ENCODE assay signal across 10 cellular contexts in genomic region chr6:4582506-4582905, GRCh38.
DNase-seq lines count a peak whose midpoint lies in the region; TF ChIP-seq lines count a peak whose summit lies in the region.
"Had no signal": no experiment of that assay in that cellular context is flagged by ENCODE, and none has a peak within 500 bp of the region (broad histone marks: within the 10 kb centered on the region; RNA-seq: fewer than 3 reads in every experiment).

No MANE protein-coding gene starts in this region.

- H3K4me1 ChIP-seq in adipocyte (ENCODE audit: control insufficient read depth, insufficient read depth, low read length) (peaks cover 32% of the 10 kb centered on the region), stomach (peaks cover 0 to 26% (median 5%) of the 10 kb centered on the region in 4 donors)

- H3K9ac ChIP-seq in adipocyte (ENCODE audit: low read length) = peak overlapping the region; percentile 80

- H3K36me3 ChIP-seq in adipocyte (ENCODE audit: control insufficient read depth, insufficient read depth, low read length, severe bottlenecking) = no peaks in the 10 kb centered on the region
- H3K36me3 ChIP-seq in stomach = no peaks in the 10 kb centered on the region

- H3K27ac Mint-ChIP-seq in HFFc6 = peak overlapping the region; percentile 96
- H3K27ac Mint-ChIP-seq: activated CD8-positive, alpha-beta T cell treated with anti-CD3 and anti-CD28 coated beads, Interleukin-2, amount 10 ng/mL, durations not matched to agents 7 days and 5 days; activated naive CD8-positive, alpha-beta T cell had no signal

- peak overlapping the region; percentile 84 for H3K4me3 Mint-ChIP-seq in HFFc6
- H3K4me3 Mint-ChIP-seq: activated CD8-positive, alpha-beta T cell treated with anti-CD3 and anti-CD28 coated beads, Interleukin-2, amount 10 ng/mL, durations not matched to agents 7 days and 5 days; activated naive CD8-positive, alpha-beta T cell had no signal

- intact Hi-C loops in stomach (cut with DNase I; ENCODE audit: low total_unique reads) = no loop called here

- H3K9me3 Mint-ChIP-seq in HFFc6 = peaks cover 6% of the 10 kb centered on the region

- H3K4me3 ChIP-seq in adipocyte (ENCODE audit: low read length) (peak overlapping the region; percentile 58), fibroblast of pulmonary artery (replicated peaks; ENCODE audit: low read depth, low read length) (no peak overlapping the region), stomach (no peak overlapping the region)

- 47 to 68% (median 57%) methylated on average over 1 of the region's 1 CpG for WGBS in stomach, 5 donors

- H3K9me3 ChIP-seq in adipocyte (ENCODE audit: control insufficient read depth, low read length) (peaks cover 10% of the 10 kb centered on the region), stomach (peaks cover 0 to 7% (median 0%) of the 10 kb centered on the region in 4 donors)

- TF ChIP-seq CTCF in HFFc6 (IDR thresholded peaks at IDR 0.05) (no peak), fibroblast of pulmonary artery (IDR thresholded peaks at IDR 0.05; ENCODE audit: low read length, missing control alignments) (no peak), stomach (IDR thresholded peaks at IDR 0.05) (no peak)

- H3K27me3 Mint-ChIP-seq in HFFc6 (ENCODE audit: insufficient read depth) = no peaks in the 10 kb centered on the region; the same call in 1 of the 2 replicates

- H3K36me3 Mint-ChIP-seq in HFFc6 (ENCODE audit: low read depth) = peaks cover 8% of the 10 kb centered on the region
- H3K36me3 Mint-ChIP-seq: activated naive CD8-positive, alpha-beta T cell had no signal

- H3K27ac ChIP-seq in stomach = peak overlapping the region in 4 of 5 donors; percentile 24 to 62 (median 43)

- no peak for TF ChIP-seq POLR2A in stomach (IDR thresholded peaks at IDR 0.05)

- H3K4me1 Mint-ChIP-seq in HFFc6 (ENCODE audit: low read depth) = peaks cover 71% of the 10 kb centered on the region

- DNase-seq in HFFc6 = peak; percentile 77
- peak; percentile 91 for DNase-seq in adipocyte (ENCODE audit: low read depth)
- DNase-seq in fibroblast of pulmonary artery (ENCODE audit: low read depth) = peak; percentile 79
- DNase-seq in stomach = no peak
- DNase-seq in kidney tubule cell (ENCODE audit: low spot score) = no peak
- no peak for DNase-seq in activated effector memory CD4-positive, alpha-beta T cell treated with Interleukin-2 at 50 U/mL for 16 hours
- no peak for DNase-seq in D341Med (ENCODE audit: low spot score)
- DNase-seq: activated CD8-positive, alpha-beta T cell treated with anti-CD3 and anti-CD28 coated beads, Interleukin-2, amount 10 ng/mL, durations not matched to agents 7 days and 5 days; DMS79 had no signal

- H3K27me3 ChIP-seq in adipocyte (replicated peaks; ENCODE audit: control insufficient read depth, insufficient read depth, low read length) = no peaks in the 10 kb centered on the region
- no peaks in the 10 kb centered on the region for H3K27me3 ChIP-seq in stomach

- no peak for TF ChIP-seq EP300 in stomach (IDR thresholded peaks at IDR 0.05)

Comparison
In these comparisons a context has a peak if more than half of its experiments do, and no peak if none do; other contexts are left out.
1. DNase-seq: peak in HFFc6 (single experiment), adipocyte (single experiment) and fibroblast of pulmonary artery (single experiment); none in stomach (single experiment), kidney tubule cell (single experiment), activated effector memory CD4-positive, alpha-beta T cell treated with Interleukin-2 at 50 U/mL for 16 hours (single experiment) and D341Med (single experiment).